ENCODE assay signal across 9 cellular contexts in genomic region chr22:23144432-23144831, GRCh38. TPM values are rescaled to one million over a fixed set of nuclear protein-coding genes. Genes with fewer than 3 reads are reported as not detected.
A peak's percentile ranks its signal among the peaks of the same experiment; 100 is the strongest.
DNase-seq lines count a peak whose midpoint lies in the region; ATAC-seq and TF ChIP-seq lines count a peak whose summit lies in the region.
"Had no signal": no experiment of that assay in that cellular context is flagged by ENCODE, and none has a peak within 500 bp of the region (broad histone marks: within the 10 kb centered on the region; RNA-seq: fewer than 3 reads in every experiment).

No MANE protein-coding gene starts in this region.

- H3K4me1 Mint-ChIP-seq in stimulated activated naive CD8-positive, alpha-beta T cell treated with anti-CD3 and anti-CD28 coated beads, Interleukin-15, Interleukin-2, amounts not matched to agents 100 ng/mL and 50 ng/mL, for 24 hours (ENCODE audit: low read depth): peaks cover 56% of the 10 kb centered on the region
- peaks cover 60% of the 10 kb centered on the region for H3K4me1 Mint-ChIP-seq in stimulated activated naive CD8-positive, alpha-beta T cell treated with anti-CD3 and anti-CD28 coated beads, Interleukin-15, amount 100 ng/mL, for 72 hours
- peaks cover 55% of the 10 kb centered on the region for H3K4me1 Mint-ChIP-seq in central memory CD8-positive, alpha-beta T cell
- peaks cover 37 to 64% of the 10 kb centered on the region in 2 donors for H3K4me1 Mint-ChIP-seq in natural killer cell
- H3K4me1 Mint-ChIP-seq in activated T-cell treated with anti-CD3 and anti-CD28 coated beads, Interleukin-2, amount 50 U/mL, for 4 hours (ENCODE audit: low read depth): peaks cover 51% of the 10 kb centered on the region

- intact Hi-C loops in natural killer cell (cut with micrococcal nuclease): loop anchor here (2.0 kb wide), 1 partner anchor 72 kb away; no protein-coding TSS in a partner anchor

- H3K36me3 Mint-ChIP-seq in stimulated activated naive CD8-positive, alpha-beta T cell treated with anti-CD3 and anti-CD28 coated beads, Interleukin-15, Interleukin-2, amounts not matched to agents 100 ng/mL and 50 ng/mL, for 24 hours (ENCODE audit: low read depth): no peaks in the 10 kb centered on the region
- peaks cover 22% of the 10 kb centered on the region for H3K36me3 Mint-ChIP-seq in central memory CD8-positive, alpha-beta T cell (ENCODE audit: insufficient read depth)
- H3K36me3 Mint-ChIP-seq in natural killer cell: no peaks in the 10 kb centered on the region
- no peaks in the 10 kb centered on the region for H3K36me3 Mint-ChIP-seq in activated T-cell treated with anti-CD3 and anti-CD28 coated beads, Interleukin-2, amount 50 U/mL, for 4 hours (ENCODE audit: insufficient read depth)

- peak overlapping the region; percentile 70 for H3K4me3 Mint-ChIP-seq in stimulated activated naive CD8-positive, alpha-beta T cell treated with anti-CD3 and anti-CD28 coated beads, Interleukin-15, Interleukin-2, amounts not matched to agents 100 ng/mL and 50 ng/mL, for 24 hours
- H3K4me3 Mint-ChIP-seq in stimulated activated naive CD8-positive, alpha-beta T cell treated with anti-CD3 and anti-CD28 coated beads, Interleukin-15, amount 100 ng/mL, for 72 hours: peak overlapping the region in 1 of 2 donors; percentile 84
- H3K4me3 Mint-ChIP-seq in central memory CD8-positive, alpha-beta T cell: peak overlapping the region; percentile 64
- H3K4me3 Mint-ChIP-seq in natural killer cell: peak overlapping the region; percentile 87
- H3K4me3 Mint-ChIP-seq in activated T-cell treated with anti-CD3 and anti-CD28 coated beads, Interleukin-2, amount 50 U/mL, for 4 hours: no peak overlapping the region

- TF ChIP-seq CTCF in natural killer cell (IDR thresholded peaks at IDR 0.05): no peak

- ATAC-seq in stimulated activated naive CD8-positive, alpha-beta T cell treated with anti-CD3 and anti-CD28 coated beads, Interleukin-15, amount 100 ng/mL, for 72 hours: no peak
- no peak for ATAC-seq in central memory CD8-positive, alpha-beta T cell (replicated peaks; ENCODE audit: extremely low read depth, poor library complexity, severe bottlenecking)
- ATAC-seq in natural killer cell: no peak
- ATAC-seq in HG02973 (IDR thresholded peaks at IDR 0.05; ENCODE audit: unreplicated experiment): no peak
- ATAC-seq in HG03457 (IDR thresholded peaks at IDR 0.05; ENCODE audit: unreplicated experiment): no peak
- ATAC-seq in activated T-cell treated with anti-CD3 and anti-CD28 coated beads, Interleukin-2, amount 50 U/mL, for 4 hours: no peak

- no peak for DNase-seq in stimulated activated naive CD8-positive, alpha-beta T cell treated with anti-CD3 and anti-CD28 coated beads, Interleukin-15, amount 100 ng/mL, for 72 hours
- no peak for DNase-seq in central memory CD8-positive, alpha-beta T cell (ENCODE audit: low spot score in 2 of 2)
- no peak for DNase-seq in natural killer cell
- DNase-seq in NCI-H82 (lab: John Stamatoyannopoulos, UW): no peak
- no peak for DNase-seq in activated T-cell treated with anti-CD3 and anti-CD28 coated beads, Interleukin-2, amount 50 U/mL, for 4 hours

- no peaks in the 10 kb centered on the region for H3K9me3 Mint-ChIP-seq in stimulated activated naive CD8-positive, alpha-beta T cell treated with anti-CD3 and anti-CD28 coated beads, Interleukin-15, Interleukin-2, amounts not matched to agents 100 ng/mL and 50 ng/mL, for 24 hours
- no peaks in the 10 kb centered on the region for H3K9me3 Mint-ChIP-seq in stimulated activated naive CD8-positive, alpha-beta T cell treated with anti-CD3 and anti-CD28 coated beads, Interleukin-15, amount 100 ng/mL, for 72 hours
- no peaks in the 10 kb centered on the region for H3K9me3 Mint-ChIP-seq in central memory CD8-positive, alpha-beta T cell
- no peaks in the 10 kb centered on the region for H3K9me3 Mint-ChIP-seq in natural killer cell
- H3K9me3 Mint-ChIP-seq in activated T-cell treated with anti-CD3 and anti-CD28 coated beads, Interleukin-2, amount 50 U/mL, for 4 hours: no peaks in the 10 kb centered on the region

- no peak overlapping the region for H3K27ac Mint-ChIP-seq in stimulated activated naive CD8-positive, alpha-beta T cell treated with anti-CD3 and anti-CD28 coated beads, Interleukin-15, Interleukin-2, amounts not matched to agents 100 ng/mL and 50 ng/mL, for 24 hours
- H3K27ac Mint-ChIP-seq in stimulated activated naive CD8-positive, alpha-beta T cell treated with anti-CD3 and anti-CD28 coated beads, Interleukin-15, amount 100 ng/mL, for 72 hours: peak overlapping the region in 1 of 2 donors; percentile 22
- peak overlapping the region; percentile 94 for H3K27ac Mint-ChIP-seq in central memory CD8-positive, alpha-beta T cell (ENCODE audit: low read depth)
- H3K27ac Mint-ChIP-seq in natural killer cell: peak overlapping the region; percentile 94 to 96

- no peaks in the 10 kb centered on the region for H3K27me3 Mint-ChIP-seq in stimulated activated naive CD8-positive, alpha-beta T cell treated with anti-CD3 and anti-CD28 coated beads, Interleukin-15, Interleukin-2, amounts not matched to agents 100 ng/mL and 50 ng/mL, for 24 hours
- H3K27me3 Mint-ChIP-seq in stimulated activated naive CD8-positive, alpha-beta T cell treated with anti-CD3 and anti-CD28 coated beads, Interleukin-15, amount 100 ng/mL, for 72 hours: no peaks in the 10 kb centered on the region
- H3K27me3 Mint-ChIP-seq in central memory CD8-positive, alpha-beta T cell: no peaks in the 10 kb centered on the region
- no peaks in the 10 kb centered on the region for H3K27me3 Mint-ChIP-seq in natural killer cell (ENCODE audit: low read depth in 2 of 2)
- no peaks in the 10 kb centered on the region for H3K27me3 Mint-ChIP-seq in activated T-cell treated with anti-CD3 and anti-CD28 coated beads, Interleukin-2, amount 50 U/mL, for 4 hours (ENCODE audit: low read depth)

RNA-seq across cellular contexts. Expression of gene RAB36, which starts 0.8 kb away (rescaled TPM):
- 1 to 10 TPM; 1.7 to 2.9 (median 2.6) TPM for total RNA-seq in natural killer cell
- total RNA-seq in activated T-cell treated with anti-CD3 and anti-CD28 coated beads, Interleukin-2, amount 50 U/mL, for 4 hours: under 1 TPM; 0.47 to 0.61 (median 0.49) TPM

RNA-seq across cellular contexts. Expression of gene RSPH14, which starts 2.6 kb away (rescaled TPM):
- total RNA-seq in natural killer cell: 1 to 10 TPM; 1.4 to 4.9 (median 1.4) TPM
- not detected for total RNA-seq in activated T-cell treated with anti-CD3 and anti-CD28 coated beads, Interleukin-2, amount 50 U/mL, for 4 hours
- total RNA-seq: M059J had no signal

RNA-seq across cellular contexts. Expression of gene BCR, which starts 35.9 kb away (rescaled TPM):
- total RNA-seq in natural killer cell: 100 to 1,000 TPM; 166 to 186 (median 167) TPM
- 10 to 100 TPM; 58.2 to 63.1 (median 61.3) TPM for total RNA-seq in activated T-cell treated with anti-CD3 and anti-CD28 coated beads, Interleukin-2, amount 50 U/mL, for 4 hours
